In the genomic region with DNA sequence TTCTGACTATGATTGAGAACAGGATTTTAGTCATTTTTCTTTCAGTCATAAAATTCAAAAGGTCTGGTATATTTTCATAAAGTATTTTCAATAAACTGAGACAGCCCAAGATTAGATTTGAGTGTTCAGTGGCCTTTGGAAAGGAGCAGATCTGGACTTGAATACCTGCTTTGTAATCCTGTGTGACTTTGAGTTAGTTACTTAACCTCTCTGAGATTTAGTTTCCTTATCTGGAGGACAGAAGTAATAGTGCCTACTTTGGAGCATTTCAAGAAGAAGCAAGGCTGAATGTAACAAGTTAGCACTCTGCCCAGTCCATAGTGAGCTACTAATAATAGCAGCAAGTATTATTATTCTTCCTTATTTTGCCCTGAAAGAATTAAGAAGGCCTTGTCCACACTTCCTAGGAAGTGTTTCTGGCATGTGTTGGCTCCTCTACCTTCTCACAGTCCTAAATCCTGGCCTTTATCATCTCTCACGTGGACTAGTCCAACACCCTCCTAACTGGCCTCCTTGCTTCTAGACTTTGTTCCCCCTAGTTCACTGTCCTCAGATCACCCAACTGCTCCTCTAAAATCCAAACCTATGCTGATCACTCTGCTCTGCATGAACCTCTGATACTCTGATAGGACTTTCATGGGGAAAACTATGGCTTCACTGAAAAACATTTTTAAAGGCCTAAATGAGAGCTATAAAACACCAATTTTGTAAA, we compare ENCODE assay signal across 2 cellular contexts.
A peak's percentile ranks its signal among the peaks of the same experiment; 100 is the strongest.
TF ChIP-seq lines count a peak whose summit lies in the region.

No MANE protein-coding gene starts in this region.

TF ChIP-seq in K562, 482 proteins besides CTCF, POLR2A, EP300 and RAD21:
- TF ChIP-seq RBM25 (IDR thresholded peaks at IDR 0.05; ENCODE audit: low read depth, low read length, severe bottlenecking) (peak; percentile 89), NEUROD1 (IDR thresholded peaks at IDR 0.05; ENCODE audit: borderline replicate concordance, low read depth, low read length, partially characterized antibody) (no peak), KDM1A (IDR thresholded peaks at IDR 0.05) (0 out of 4 replicates have a peak, but pooled peaks of 1 of the 2 experiments have one; percentile 14)
TF ChIP-seq in K562: peak in this region for 2.

TF ChIP-seq in neural cell, 6 proteins besides CTCF, POLR2A, EP300 and RAD21:
- TF ChIP-seq, protein P1, sequence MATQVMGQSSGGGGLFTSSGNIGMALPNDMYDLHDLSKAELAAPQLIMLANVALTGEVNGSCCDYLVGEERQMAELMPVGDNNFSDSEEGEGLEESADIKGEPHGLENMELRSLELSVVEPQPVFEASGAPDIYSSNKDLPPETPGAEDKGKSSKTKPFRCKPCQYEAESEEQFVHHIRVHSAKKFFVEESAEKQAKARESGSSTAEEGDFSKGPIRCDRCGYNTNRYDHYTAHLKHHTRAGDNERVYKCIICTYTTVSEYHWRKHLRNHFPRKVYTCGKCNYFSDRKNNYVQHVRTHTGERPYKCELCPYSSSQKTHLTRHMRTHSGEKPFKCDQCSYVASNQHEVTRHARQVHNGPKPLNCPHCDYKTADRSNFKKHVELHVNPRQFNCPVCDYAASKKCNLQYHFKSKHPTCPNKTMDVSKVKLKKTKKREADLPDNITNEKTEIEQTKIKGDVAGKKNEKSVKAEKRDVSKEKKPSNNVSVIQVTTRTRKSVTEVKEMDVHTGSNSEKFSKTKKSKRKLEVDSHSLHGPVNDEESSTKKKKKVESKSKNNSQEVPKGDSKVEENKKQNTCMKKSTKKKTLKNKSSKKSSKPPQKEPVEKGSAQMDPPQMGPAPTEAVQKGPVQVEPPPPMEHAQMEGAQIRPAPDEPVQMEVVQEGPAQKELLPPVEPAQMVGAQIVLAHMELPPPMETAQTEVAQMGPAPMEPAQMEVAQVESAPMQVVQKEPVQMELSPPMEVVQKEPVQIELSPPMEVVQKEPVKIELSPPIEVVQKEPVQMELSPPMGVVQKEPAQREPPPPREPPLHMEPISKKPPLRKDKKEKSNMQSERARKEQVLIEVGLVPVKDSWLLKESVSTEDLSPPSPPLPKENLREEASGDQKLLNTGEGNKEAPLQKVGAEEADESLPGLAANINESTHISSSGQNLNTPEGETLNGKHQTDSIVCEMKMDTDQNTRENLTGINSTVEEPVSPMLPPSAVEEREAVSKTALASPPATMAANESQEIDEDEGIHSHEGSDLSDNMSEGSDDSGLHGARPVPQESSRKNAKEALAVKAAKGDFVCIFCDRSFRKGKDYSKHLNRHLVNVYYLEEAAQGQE (IDR thresholded peaks at IDR 0.05; ENCODE audit: borderline replicate concordance) = no peak
- TF ChIP-seq EZH2 (IDR thresholded peaks at IDR 0.05; ENCODE audit: borderline replicate concordance, insufficient read depth, low read length, poor library complexity, severe bottlenecking) (no peak), SMC3 (conservative IDR thresholded peaks at IDR 0.05; ENCODE audit: poor library complexity) (no peak), TAF1 (IDR thresholded peaks at IDR 0.05; ENCODE audit: low read depth) (no peak), POLR2AphosphoS5 (IDR thresholded peaks at IDR 0.05) (no peak), MXI1 (conservative IDR thresholded peaks at IDR 0.05; ENCODE audit: poor library complexity, severe bottlenecking) (no peak)
